Comparison of ENCODE assay signal across 32 cellular contexts in the genomic region with DNA sequence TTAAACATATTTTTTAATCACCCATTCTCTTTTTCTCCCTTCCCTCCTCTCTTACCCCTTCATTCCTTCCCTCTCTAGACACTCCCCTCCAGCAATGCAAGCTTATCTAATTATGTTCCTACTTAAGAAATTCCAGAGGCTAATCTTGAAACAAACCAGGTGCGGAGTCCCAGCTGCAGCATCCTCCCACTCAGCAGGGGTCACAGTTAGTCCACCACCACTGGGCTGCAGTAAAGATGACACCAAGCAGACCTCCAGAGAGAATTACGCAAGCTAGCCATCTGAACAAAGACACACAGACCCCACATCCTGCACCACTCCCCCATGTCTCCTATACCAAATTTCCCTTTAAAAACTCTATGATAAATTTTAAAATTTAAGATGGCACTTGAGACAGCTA. TPM values are rescaled to one million over a fixed set of nuclear protein-coding genes. Genes with fewer than 3 reads are reported as not detected.
DNase-seq lines count a peak whose midpoint lies in the region; ATAC-seq, FAIRE-seq and TF ChIP-seq lines count a peak whose summit lies in the region.
"Had no signal": no experiment of that assay in that cellular context is flagged by ENCODE, and none has a peak within 500 bp of the region (broad histone marks: within the 10 kb centered on the region; RNA-seq: fewer than 3 reads in every experiment).

No MANE protein-coding gene starts in this region.

- H2AFZ ChIP-seq in DND-41 (ENCODE audit: low read depth, low read length) (no peak overlapping the region), K562 (ENCODE audit: low read depth, low read length) (no peak overlapping the region)

- peaks cover 3% of the 10 kb centered on the region for H3K4me1 Mint-ChIP-seq in activated naive CD4-positive, alpha-beta T cell treated with anti-CD3 and anti-CD28 coated beads, Interleukin-2, amount 10 ng/mL, durations not matched to agents 7 days and 5 days

- H3K79me2 ChIP-seq in DND-41 (ENCODE audit: insufficient read depth, low read length) (no peaks in the 10 kb centered on the region), K562 (ENCODE audit: control insufficient read depth, insufficient read depth, low read length) (no peaks in the 10 kb centered on the region), mesendoderm (ENCODE audit: control insufficient read depth, insufficient read depth, low read length) (no peaks in the 10 kb centered on the region)

- no peak for TF ChIP-seq EP300 in K562 (IDR thresholded peaks at IDR 0.05; ENCODE audit: low read length)

- no peak overlapping the region for H3K4me3 ChIP-seq in DND-41 (ENCODE audit: low read depth in 1 of 2, low read length in 2 of 2)
- no peak overlapping the region; the same call in 1 of the 2 replicates for H3K4me3 ChIP-seq in HUES64 (ENCODE audit: low read length)
- no peak overlapping the region for H3K4me3 ChIP-seq in K562
- no peak overlapping the region for H3K4me3 ChIP-seq in mesendoderm (ENCODE audit: low read length)
- H3K4me3 ChIP-seq: SJCRH30, spleen had no signal

- peak overlapping the region; percentile 91 for H2AK5ac ChIP-seq in mesendoderm (ENCODE audit: low read length)

- H3K9me3 Mint-ChIP-seq in activated naive CD4-positive, alpha-beta T cell treated with anti-CD3 and anti-CD28 coated beads, Interleukin-2, amount 10 ng/mL, durations not matched to agents 7 days and 5 days: no peaks in the 10 kb centered on the region
- H3K9me3 Mint-ChIP-seq: activated T-cell treated with anti-CD3 and anti-CD28 coated beads, Interleukin-2, amount 50 U/mL, for 4 hours; memory B cell; naive B cell; stimulated activated naive B cell treated with anti-CD40 and anti-IgM and Interleukin-4, amounts not matched to agents 10 μg/mL and 1 μg/mL and 100 μg/mL, for 72 hours had no signal

- no peak overlapping the region for H3K23ac ChIP-seq in mesendoderm (ENCODE audit: low read length)

- no peak overlapping the region for H2BK120ac ChIP-seq in mesendoderm (ENCODE audit: low read depth, low read length)

- BruUV-seq in K562 (replicated peaks; lab: Mats Ljungman, UMichigan): no TSS peak

- H3K27ac ChIP-seq in DND-41 (ENCODE audit: low read length) (no peak overlapping the region), HUES64 (ENCODE audit: low read depth, low read length) (peak overlapping the region; percentile 68), K562 (ENCODE audit: extremely low read depth, low read depth, low read length) (no peak overlapping the region), mesendoderm (ENCODE audit: low read depth, low read length) (peak overlapping the region; percentile 94)
- H3K27ac ChIP-seq: SJCRH30, spleen had no signal

- 68% methylated on average over 2 of the region's 2 CpGs for WGBS in HUES64
- 7% methylated on average over 2 of the region's 2 CpGs for WGBS in K562 (ENCODE audit: insufficient coverage, low coverage, missing lambda C conversion rate)
- WGBS in mesendoderm (ENCODE audit: extremely low coverage, insufficient coverage, low lambda C conversion rate): no CpG with 5 or more reads among the region's 2 CpGs

- POLR2A ChIA-PET in K562 (lab: Yijun Ruan, JAX): interaction anchor here (0.5 to 0.6 kb wide), 2 partner anchors 85 to 533 kb away, joined by 3 to 4 read pairs; no protein-coding TSS in a partner anchor

- DNase-seq in DND-41 (no peak), K562 (ENCODE audit: extremely low read depth in 1 of 4, low spot score in 3 of 4) (peak in 1 of 4 experiments; percentile 35), mesendoderm (peak; percentile 95), NCI-H510A (lab: John Stamatoyannopoulos, UW) (no peak), SIG-M5 treated with dmso at 0.1 percent for 504 hours (lab: John Stamatoyannopoulos, UW; ENCODE audit: unreplicated experiment) (no peak)
- no peak for DNase-seq in stimulated activated CD8-positive, alpha-beta memory T cell treated with anti-CD3 and anti-CD28 coated beads, Interleukin-4, amount 100 ng/mL, for 48 hours
- DNase-seq in activated naive CD4-positive, alpha-beta T cell treated with anti-CD3 and anti-CD28 coated beads, Interleukin-2, amount 10 ng/mL, durations not matched to agents 7 days and 5 days: no peak
- DNase-seq: ACHN; activated CD4-positive, alpha-beta T cell treated with anti-CD3 and anti-CD28 coated beads for 4 hours; activated CD8-positive, alpha-beta memory T cell treated with anti-CD3 and anti-CD28 coated beads for 24 hours; activated naive CD4-positive, alpha-beta T cell; activated T-cell treated with anti-CD3 and anti-CD28 coated beads, Interleukin-2, amount 50 U/mL, for 4 hours; amniotic stem cell; COR-L47; DMS79; IMR-90; left cardiac atrium; naive B cell; NCI-H1417 treated with DMSO at 0.1 percent for 48 hours; NCI-H2107; NCI-H510A treated with DMSO at 0.1 percent for 48 hours; retina; spleen; stimulated activated CD4-positive, alpha-beta T cell treated with anti-CD3 and anti-CD28 coated beads, Interleukin-2, amount 100 ng/mL, for 48 hours; stimulated activated naive B cell treated with anti-CD40 and anti-IgM and Interleukin-4, amounts not matched to agents 10 μg/mL and 1 μg/mL and 100 μg/mL, for 72 hours; T-helper 17 cell had no signal

- H3K4ac ChIP-seq in mesendoderm (ENCODE audit: low read depth, low read length): peak overlapping the region; percentile 66

- no peak overlapping the region for H2BK15ac ChIP-seq in mesendoderm (replicated peaks; ENCODE audit: low read depth)

- H4K8ac ChIP-seq in mesendoderm (ENCODE audit: low read depth, low read length): no peak overlapping the region

- no peak for TF ChIP-seq RAD21 in K562 (CRISPR knock-in tag; conservative IDR thresholded peaks at IDR 0.05 in 1 of 2, IDR thresholded peaks at IDR 0.05 in 1 of 2)

- no peak overlapping the region for H3K4me2 ChIP-seq in DND-41 (ENCODE audit: insufficient read depth, low read length)
- no peak overlapping the region for H3K4me2 ChIP-seq in K562 (ENCODE audit: insufficient read depth, low read length)
- H3K4me2 ChIP-seq in mesendoderm (ENCODE audit: low read length): peak overlapping the region; percentile 30

- no peak for TF ChIP-seq POLR2A in K562 (conservative IDR thresholded peaks at IDR 0.05)

- H3K9me3 ChIP-seq in DND-41 (ENCODE audit: insufficient read depth, low read length, severe bottlenecking) (no peaks in the 10 kb centered on the region), HUES64 (ENCODE audit: insufficient read depth, low read depth, low read length) (no peaks in the 10 kb centered on the region), K562 (replicated peaks; ENCODE audit: control insufficient read depth, insufficient read depth, low read depth, low read length) (no peaks in the 10 kb centered on the region)
- H3K9me3 ChIP-seq: SJCRH30, spleen had no signal

- peak overlapping the region; percentile 98 for H2BK5ac ChIP-seq in mesendoderm (ENCODE audit: low read length)

- H3K36me3 ChIP-seq in DND-41 (ENCODE audit: insufficient read depth, low read length) (no peaks in the 10 kb centered on the region), HUES64 (ENCODE audit: insufficient read depth, low read length) (no peaks in the 10 kb centered on the region), K562 (ENCODE audit: control insufficient read depth, insufficient read depth, low read length) (no peaks in the 10 kb centered on the region), mesendoderm (ENCODE audit: control insufficient read depth, insufficient read depth, low read length) (no peaks in the 10 kb centered on the region)
- H3K36me3 ChIP-seq: SJCRH30, spleen had no signal

- intact Hi-C loops in K562 (cut with micrococcal nuclease): loop anchor here (5.0 kb wide), 1 partner anchor 1098 kb away; no protein-coding TSS in a partner anchor

- H3K4me3 Mint-ChIP-seq in activated naive CD4-positive, alpha-beta T cell treated with anti-CD3 and anti-CD28 coated beads, Interleukin-2, amount 10 ng/mL, durations not matched to agents 7 days and 5 days: no peak overlapping the region
- H3K4me3 Mint-ChIP-seq: activated T-cell treated with anti-CD3 and anti-CD28 coated beads, Interleukin-2, amount 50 U/mL, for 4 hours; memory B cell; naive B cell; stimulated activated naive B cell treated with anti-CD40 and anti-IgM and Interleukin-4, amounts not matched to agents 10 μg/mL and 1 μg/mL and 100 μg/mL, for 72 hours; T-helper 17 cell had no signal

- H3K36me3 Mint-ChIP-seq in activated naive CD4-positive, alpha-beta T cell treated with anti-CD3 and anti-CD28 coated beads, Interleukin-2, amount 10 ng/mL, durations not matched to agents 7 days and 5 days: no peaks in the 10 kb centered on the region
- H3K36me3 Mint-ChIP-seq: memory B cell; naive B cell; stimulated activated naive B cell treated with anti-CD40 and anti-IgM and Interleukin-4, amounts not matched to agents 10 μg/mL and 1 μg/mL and 100 μg/mL, for 72 hours had no signal

- peak overlapping the region; percentile 79 for H3K56ac ChIP-seq in mesendoderm (ENCODE audit: low read length)

- FAIRE-seq in K562 (lab: Jason Lieb, UNC): no peak
- FAIRE-seq: H54, RCC 7860, urothelium cell line had no signal

- no peak overlapping the region for H3K27ac Mint-ChIP-seq in activated naive CD4-positive, alpha-beta T cell treated with anti-CD3 and anti-CD28 coated beads, Interleukin-2, amount 10 ng/mL, durations not matched to agents 7 days and 5 days
- H3K27ac Mint-ChIP-seq: memory B cell; stimulated activated naive B cell treated with anti-CD40 and anti-IgM and Interleukin-4, amounts not matched to agents 10 μg/mL and 1 μg/mL and 100 μg/mL, for 72 hours; T-helper 17 cell had no signal

- H3K4me1 ChIP-seq in DND-41 (ENCODE audit: insufficient read depth, low read length) (no peaks in the 10 kb centered on the region), HUES64 (ENCODE audit: insufficient read depth, low read length) (peaks cover 33% of the 10 kb centered on the region), K562 (replicated peaks in 1 of 2; ENCODE audit: control insufficient read depth in 2 of 2, insufficient read depth in 2 of 2, low read length in 2 of 2) (no peaks in the 10 kb centered on the region; a peak in 2 of 5 replicates), mesendoderm (ENCODE audit: control insufficient read depth, low read depth, low read length) (peaks cover 8% of the 10 kb centered on the region)
- H3K4me1 ChIP-seq: SJCRH30 had no signal

- H4K5ac ChIP-seq in mesendoderm (ENCODE audit: low read length): peak overlapping the region; percentile 84

- no peak overlapping the region for H3K9ac ChIP-seq in DND-41 (ENCODE audit: low read depth, low read length)
- H3K9ac ChIP-seq in HUES64 (ENCODE audit: low read depth, low read length): no peak overlapping the region
- H3K9ac ChIP-seq in K562 (ENCODE audit: insufficient read depth in 1 of 2, low read depth in 2 of 2, low read length in 2 of 2): no peak overlapping the region
- H3K9ac ChIP-seq in mesendoderm (ENCODE audit: low read length): peak overlapping the region; percentile 60

- ATAC-seq in DND-41 (ENCODE audit: insufficient read depth, low read depth) (0 out of 3 replicates have a peak, but pooled peaks have one; percentile 38), K562 (no peak)
- ATAC-seq: activated T-cell treated with anti-CD3 and anti-CD28 coated beads, Interleukin-2, amount 50 U/mL, for 4 hours; left cardiac atrium; stimulated activated naive B cell treated with anti-CD40 and anti-IgM and Interleukin-4, amounts not matched to agents 10 μg/mL and 1 μg/mL and 100 μg/mL, for 72 hours; T-helper 17 cell had no signal

- no peaks in the 10 kb centered on the region for H3K9me1 ChIP-seq in K562 (ENCODE audit: control insufficient read depth, insufficient read depth, low read length)

- CTCF ChIA-PET in K562 (lab: Yijun Ruan, JAX; ENCODE audit: low intra/inter-chr PET ratio): no interaction called here
- CTCF ChIA-PET in activated naive CD4-positive, alpha-beta T cell treated with anti-CD3 and anti-CD28 coated beads, Interleukin-2, amount 10 ng/mL, durations not matched to agents 7 days and 5 days (lab: Charles Lee): interaction anchor here (0.7 to 2.2 kb wide), 3 partner anchors 13 to 1088 kb away, joined by 3 to 9 read pairs (median 4); no protein-coding TSS in a partner anchor

- H3K18ac ChIP-seq in mesendoderm (ENCODE audit: low read length): peak overlapping the region; percentile 97

- TF ChIP-seq CTCF in DND-41 (IDR thresholded peaks at IDR 0.05; ENCODE audit: borderline replicate concordance, extremely low read depth, low read length, poor library complexity, severe bottlenecking) (no peak), K562 (IDR thresholded peaks at IDR 0.05 in 2 of 3, conservative IDR thresholded peaks at IDR 0.05 in 1 of 3; ENCODE audit: insufficient read depth in 2 of 3, low read depth in 1 of 3, low read length in 3 of 3) (no peak)

- no peaks in the 10 kb centered on the region for H3K79me1 ChIP-seq in mesendoderm (ENCODE audit: low read length)

- H3K27me3 ChIP-seq in DND-41 (ENCODE audit: insufficient read depth, low read length, poor library complexity): no peaks in the 10 kb centered on the region
- H3K27me3 ChIP-seq in HUES64 (ENCODE audit: insufficient read depth, low read length): no peaks in the 10 kb centered on the region
- H3K27me3 ChIP-seq in K562 (ENCODE audit: control insufficient read depth in 2 of 2, insufficient read depth in 2 of 2, low read length in 2 of 2): no peaks in the 10 kb centered on the region; a peak in 1 of 5 replicates
- no peaks in the 10 kb centered on the region for H3K27me3 ChIP-seq in mesendoderm (ENCODE audit: insufficient read depth, low read length, poor library complexity)
- H3K27me3 ChIP-seq: SJCRH30, spleen had no signal

- in situ Hi-C loops in K562 (cut with MboI): loop anchor here (10.0 to 25.0 kb wide), 3 partner anchors 235 to 1093 kb away; no protein-coding TSS in a partner anchor

- H4K20me1 ChIP-seq in DND-41 (ENCODE audit: insufficient read depth, low read length): no peaks in the 10 kb centered on the region
- no peaks in the 10 kb centered on the region for H4K20me1 ChIP-seq in K562 (replicated peaks; ENCODE audit: control insufficient read depth, insufficient read depth, low read length)

- H3K27me3 Mint-ChIP-seq in activated naive CD4-positive, alpha-beta T cell treated with anti-CD3 and anti-CD28 coated beads, Interleukin-2, amount 10 ng/mL, durations not matched to agents 7 days and 5 days: peaks cover 9% of the 10 kb centered on the region
- H3K27me3 Mint-ChIP-seq: naive B cell; stimulated activated naive B cell treated with anti-CD40 and anti-IgM and Interleukin-4, amounts not matched to agents 10 μg/mL and 1 μg/mL and 100 μg/mL, for 72 hours; T-helper 17 cell had no signal

RNA-seq across cellular contexts. Expression of a gene that starts 13.9 kb away (rescaled TPM):
- polyA plus RNA-seq in HUES64 (2013, experiment 1 of 2): 18.9 TPM
- polyA plus RNA-seq in HUES64 (2013, experiment 2 of 2): 20.6 TPM
- 44.6 and 69.7 TPM in 2 replicates for total RNA-seq in K562 (2011; cell fraction: chromatin; rRNA removed; ENCODE audit: low replicate concordance)
- total RNA-seq in K562 (2011; cell fraction: nucleolus; rRNA removed): 20.8 and 24.6 TPM in 2 replicates
- total RNA-seq in K562 (2011; cell fraction: nucleoplasm; rRNA removed): 30.9 and 31.2 TPM in 2 replicates
- total RNA-seq in K562 (2014; rRNA removed) (7.0 and 8.8 TPM in 2 replicates), K562 (2014; rRNA removed; fragmentation: Illumina TruSeq; extraction: Trizol) (17.1 and 19.6 TPM in 2 replicates), K562 (2015; rRNA removed; fragmentation: Illumina TruSeq; extraction: Trizol) (20.5 and 21.9 TPM in 2 replicates), K562 (2021) (21.9 and 22.2 TPM in 2 replicates)
- polyA plus RNA-seq in K562 (2011; rRNA removed) (46.4 and 50.3 TPM in 2 replicates), K562 (2014; fragmentation: Illumina TruSeq; extraction: Trizol) (24.3 and 27.4 TPM in 2 replicates), K562 (2014; fragmentation: Nextera tagmentation; extraction: Ambion mirVana) (1 to 10 TPM; 6.3 to 8.1 TPM), K562 (2014; rRNA removed) (15.2 and 20.1 TPM in 2 replicates)
- polyA plus RNA-seq in K562 (2011; cell fraction: cytosol; rRNA removed): 41.4 and 53.6 TPM in 2 replicates
- 40.6 and 52.7 TPM in 2 replicates for polyA plus RNA-seq in K562 (2011; cell fraction: nucleus; rRNA removed)
- polyA plus RNA-seq in K562 (2012): 15.9 and 16.5 TPM in 2 replicates
- polyA minus RNA-seq in K562 (2011; rRNA and poly(A)+ RNA removed): 112 and 115 TPM in 2 replicates
- polyA minus RNA-seq in K562 (2011; cell fraction: cytosol; rRNA and poly(A)+ RNA removed): 24.7 and 31.1 TPM in 2 replicates
- 26.4 and 48.2 TPM in 2 replicates for polyA minus RNA-seq in K562 (2011; cell fraction: nucleus; rRNA and poly(A)+ RNA removed)
- polyA plus RNA-seq in mesendoderm (2013, experiment 1 of 2): 19.4 TPM
- polyA plus RNA-seq in mesendoderm (2013, experiment 2 of 2): 18.5 TPM

Comparison
In these comparisons a context has a peak if more than half of its experiments do, and no peak if none do; other contexts are left out.
1. H3K27ac ChIP-seq: peak in HUES64 (single experiment) and mesendoderm (single experiment); none in DND-41 (single experiment) and K562 (single experiment).